Comparison of ENCODE assay signal across 1 cellular context in genomic region chr22:41560095-41560487, GRCh38.
TF ChIP-seq lines count a peak whose summit lies in the region.

No MANE protein-coding gene starts in this region.

TF ChIP-seq in IMR-90, 13 proteins besides CTCF, POLR2A, EP300 and RAD21:
- TF ChIP-seq FOS (IDR thresholded peaks at IDR 0.05; ENCODE audit: low read depth, low read length): no peak
- TF ChIP-seq RFX5 (IDR thresholded peaks at IDR 0.05; ENCODE audit: low read depth, low read length): no peak
- no peak for TF ChIP-seq MXI1 (IDR thresholded peaks at IDR 0.05; ENCODE audit: borderline replicate concordance, low read depth, low read length)
- no peak for TF ChIP-seq RCOR1 (IDR thresholded peaks at IDR 0.05; ENCODE audit: insufficient replicate concordance, low read length)
- no peak for TF ChIP-seq SMC3 (IDR thresholded peaks at IDR 0.05; ENCODE audit: low read depth, low read length)
- TF ChIP-seq CHD1 (IDR thresholded peaks at IDR 0.05; ENCODE audit: low read depth, low read length): no peak
- no peak for TF ChIP-seq ELK1 (IDR thresholded peaks at IDR 0.05; ENCODE audit: borderline replicate concordance, low read depth, low read length)
- no peak for TF ChIP-seq CEBPB (IDR thresholded peaks at IDR 0.05; ENCODE audit: low read depth, low read length)
- no peak for TF ChIP-seq USF2 (IDR thresholded peaks at IDR 0.05; ENCODE audit: low read depth, low read length)
- TF ChIP-seq NFE2L2 (IDR thresholded peaks at IDR 0.05; ENCODE audit: low read depth, low read length): no peak
- TF ChIP-seq MAFK (IDR thresholded peaks at IDR 0.05; ENCODE audit: low read depth, low read length): no peak
- TF ChIP-seq BHLHE40 (IDR thresholded peaks at IDR 0.05; ENCODE audit: low read depth, low read length): no peak
